ENCODE assay signal across 21 cellular contexts in genomic region chr6:104396077-104396476, GRCh38.
"Had no signal": no experiment of that assay in that cellular context is flagged by ENCODE, and none has a peak within 500 bp of the region (broad histone marks: within the 10 kb centered on the region; RNA-seq: fewer than 3 reads in every experiment).

No MANE protein-coding gene starts in this region.

- FAIRE-seq: astrocyte had no signal

- H3K27ac Mint-ChIP-seq: activated naive CD4-positive, alpha-beta T cell treated with anti-CD3 and anti-CD28 coated beads, Interleukin-2, amount 50 U/mL, for 72 hours; naive thymus-derived CD4-positive, alpha-beta T cell; neural progenitor cell had no signal

- ATAC-seq: activated naive CD4-positive, alpha-beta T cell treated with anti-CD3 and anti-CD28 coated beads, Interleukin-2, amount 50 U/mL, for 72 hours; esophagus mucosa; gastrocnemius medialis; heart left ventricle; naive thymus-derived CD4-positive, alpha-beta T cell had no signal

- H3K27me3 ChIP-seq: adrenal gland, breast epithelium, gastrocnemius medialis, heart left ventricle, neural progenitor cell, right atrium auricular region, thyroid gland had no signal

- H3K9ac ChIP-seq: neural progenitor cell had no signal

- H2AFZ ChIP-seq: neural progenitor cell had no signal

- DNase-seq: activated CD4-positive, CD25-positive, alpha-beta regulatory T cell treated with anti-CD3 and anti-CD28 coated beads, Interleukin-2, amount 50 U/mL, for 72 hours; activated gamma-delta T cell treated with Interleukin-2 at 50 U/mL for 16 hours; adrenal gland; cortex of kidney; effector CD4-positive, alpha-beta T cell; gastrocnemius medialis; heart left ventricle; mesenchymal stem cell; naive thymus-derived CD4-positive, alpha-beta T cell; stimulated activated CD4-positive, alpha-beta T cell treated with anti-CD3 and anti-CD28 coated beads, Interleukin-12 subunit alpha, Interleukin-12 subunit beta, amount 100 ng/mL, for 4 hours; stimulated activated CD4-positive, alpha-beta T cell treated with anti-CD3 and anti-CD28 coated beads, Interleukin-1b, Interleukin-23, amount 100 ng/mL, for 48 hours; stimulated activated CD8-positive, alpha-beta memory T cell treated with anti-CD3 and anti-CD28 coated beads, Interleukin-4, amount 100 ng/mL, for 48 hours; stimulated activated naive CD4-positive, alpha-beta T cell treated with Interleukin-2 at 50 U/mL for 16 hours; thyroid gland had no signal

- H3K9me3 ChIP-seq: adrenal gland, breast epithelium, gastrocnemius medialis, prostate gland, right atrium auricular region, thyroid gland had no signal

- H3K4me2 ChIP-seq: neural progenitor cell had no signal

- H3K36me3 Mint-ChIP-seq: activated naive CD4-positive, alpha-beta T cell treated with anti-CD3 and anti-CD28 coated beads, Interleukin-2, amount 50 U/mL, for 72 hours; naive thymus-derived CD4-positive, alpha-beta T cell; neural progenitor cell had no signal

- H3K4me3 ChIP-seq: adrenal gland, breast epithelium, gastrocnemius medialis, heart left ventricle, neural progenitor cell, prostate gland, right atrium auricular region, thyroid gland had no signal

- H3K27ac ChIP-seq: adrenal gland, breast epithelium, gastrocnemius medialis, heart left ventricle, neural progenitor cell, prostate gland, right atrium auricular region, thyroid gland had no signal

- H3K4me1 Mint-ChIP-seq: naive thymus-derived CD4-positive, alpha-beta T cell had no signal

- H3K4me1 ChIP-seq: adrenal gland, breast epithelium, gastrocnemius medialis, heart left ventricle, neural progenitor cell, prostate gland, right atrium auricular region, thyroid gland had no signal

- H3K4me3 Mint-ChIP-seq: naive thymus-derived CD4-positive, alpha-beta T cell; neural progenitor cell had no signal

- H3K9me3 Mint-ChIP-seq: neural progenitor cell had no signal

- H3K36me3 ChIP-seq: adrenal gland, breast epithelium, gastrocnemius medialis, heart left ventricle, neural progenitor cell, prostate gland, right atrium auricular region, thyroid gland had no signal
